In the genomic region with DNA sequence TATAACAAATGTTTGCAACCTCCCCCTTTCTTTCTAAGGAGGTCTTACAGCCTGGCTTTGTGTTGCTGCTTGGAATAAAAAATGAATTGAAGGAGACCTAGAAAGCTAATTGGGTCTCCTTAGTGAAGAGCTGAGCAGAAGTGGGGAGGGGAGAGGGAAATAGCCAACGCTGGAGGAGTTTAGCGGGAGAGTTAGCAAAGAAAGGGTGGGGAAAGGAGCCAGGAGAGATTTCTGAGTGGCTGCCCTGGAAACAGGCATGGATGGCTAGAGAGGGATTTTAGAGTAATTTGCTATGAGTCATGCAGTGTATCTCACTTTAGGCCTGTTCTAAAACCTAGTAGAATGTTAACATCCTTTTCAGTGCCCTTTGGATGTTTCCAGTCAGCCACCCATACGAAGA, we compare ENCODE assay signal across 16 cellular contexts.
"Had no signal": no experiment of that assay in that cellular context is flagged by ENCODE, and none has a peak within 500 bp of the region (broad histone marks: within the 10 kb centered on the region; RNA-seq: fewer than 3 reads in every experiment).

No MANE protein-coding gene starts in this region.

- DNase-seq: activated CD4-positive, CD25-positive, alpha-beta regulatory T cell; activated effector memory CD4-positive, alpha-beta T cell treated with Interleukin-2 at 50 U/mL for 16 hours; activated T-cell treated with anti-CD3 and anti-CD28 coated beads, Interleukin-2, amount 50 U/mL, for 1 hour; esophagus squamous epithelium; foreskin melanocyte; heart right ventricle; islet precursor cell; posterior cingulate gyrus; right cardiac atrium; T-helper 2 cell; tibial artery had no signal

- H3K36me3 Mint-ChIP-seq: activated naive CD4-positive, alpha-beta T cell treated with anti-CD3 and anti-CD28 coated beads, Interleukin-2, amount 50 U/mL, for 72 hours; stimulated activated effector memory CD8-positive, alpha-beta T cell treated with anti-CD3 and anti-CD28 coated beads, Interleukin-12 subunit alpha, Interleukin-12 subunit beta, amount 100 ng/mL, for 72 hours had no signal

- H3K4me3 Mint-ChIP-seq: neural crest cell; stimulated activated effector memory CD8-positive, alpha-beta T cell treated with anti-CD3 and anti-CD28 coated beads, Interleukin-12 subunit alpha, Interleukin-12 subunit beta, amount 100 ng/mL, for 72 hours had no signal

- H3K27me3 ChIP-seq: esophagus squamous epithelium, heart right ventricle, tibial artery had no signal

- H3K9me3 Mint-ChIP-seq: activated naive CD4-positive, alpha-beta T cell treated with anti-CD3 and anti-CD28 coated beads, Interleukin-2, amount 50 U/mL, for 72 hours; stimulated activated effector memory CD8-positive, alpha-beta T cell treated with anti-CD3 and anti-CD28 coated beads, Interleukin-12 subunit alpha, Interleukin-12 subunit beta, amount 100 ng/mL, for 72 hours had no signal

- H3K4me3 ChIP-seq: esophagus squamous epithelium, heart right ventricle, smooth muscle cell, tibial artery had no signal

- H3K4me1 Mint-ChIP-seq: stimulated activated effector memory CD8-positive, alpha-beta T cell treated with anti-CD3 and anti-CD28 coated beads, Interleukin-12 subunit alpha, Interleukin-12 subunit beta, amount 100 ng/mL, for 72 hours had no signal

- H3K9me3 ChIP-seq: esophagus squamous epithelium, heart right ventricle, tibial artery had no signal

- H3K36me3 ChIP-seq: esophagus squamous epithelium, heart right ventricle, tibial artery had no signal

- H3K27ac ChIP-seq: esophagus squamous epithelium, heart right ventricle, tibial artery had no signal

- H3K4me2 ChIP-seq: smooth muscle cell had no signal

- H3K4me1 ChIP-seq: esophagus squamous epithelium, heart right ventricle, tibial artery had no signal

- FAIRE-seq: endometrium had no signal

- ATAC-seq: activated naive CD4-positive, alpha-beta T cell treated with anti-CD3 and anti-CD28 coated beads, Interleukin-2, amount 50 U/mL, for 72 hours; heart right ventricle; right cardiac atrium; stimulated activated effector memory CD8-positive, alpha-beta T cell treated with anti-CD3 and anti-CD28 coated beads, Interleukin-12 subunit alpha, Interleukin-12 subunit beta, amount 100 ng/mL, for 72 hours had no signal

- H3K27ac Mint-ChIP-seq: stimulated activated effector memory CD8-positive, alpha-beta T cell treated with anti-CD3 and anti-CD28 coated beads, Interleukin-12 subunit alpha, Interleukin-12 subunit beta, amount 100 ng/mL, for 72 hours had no signal
